ENCODE assay signal across 9 cellular contexts in the genomic region with DNA sequence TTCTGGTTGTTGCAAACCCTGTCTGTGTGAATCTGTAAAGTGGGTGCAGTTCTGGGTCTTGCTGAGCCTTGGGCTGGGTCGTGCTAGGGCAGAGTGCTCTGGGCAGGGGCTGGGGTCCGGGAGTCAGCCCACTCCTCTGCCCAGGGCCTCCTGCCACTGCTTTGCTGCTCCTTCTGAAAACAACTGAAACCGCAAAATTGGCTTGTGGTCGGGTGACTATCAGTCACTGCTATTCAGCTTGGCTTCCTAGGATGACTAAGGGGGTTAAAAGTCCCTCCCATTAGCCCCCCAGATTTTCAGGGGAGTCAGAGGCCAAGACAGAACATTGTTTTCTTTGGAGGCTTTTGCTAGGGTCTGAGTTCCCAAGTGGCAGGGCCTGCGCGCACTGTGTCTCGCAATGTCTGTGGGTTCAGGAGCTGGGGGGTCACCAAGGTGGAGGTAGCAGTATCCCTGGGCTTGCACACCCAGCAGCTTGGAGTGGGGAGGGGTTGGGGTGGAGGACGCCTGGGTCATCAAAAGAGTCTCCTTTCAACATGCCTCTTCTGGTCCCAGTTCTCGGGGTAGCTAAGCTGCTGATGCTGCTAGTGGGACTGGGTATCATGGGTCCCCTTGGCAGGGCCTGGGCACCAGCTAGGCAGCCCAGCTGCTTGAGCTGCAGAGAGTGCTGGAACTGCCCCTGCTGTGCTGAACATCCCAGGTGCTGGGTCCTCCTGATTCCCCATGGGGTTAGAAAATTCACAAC. TPM values are rescaled to one million over a fixed set of nuclear protein-coding genes. Genes with fewer than 3 reads are reported as not detected.
A peak's percentile ranks its signal among the peaks of the same experiment; 100 is the strongest.
DNase-seq lines count a peak whose midpoint lies in the region; ATAC-seq, FAIRE-seq and TF ChIP-seq lines count a peak whose summit lies in the region.
"Had no signal": no experiment of that assay in that cellular context is flagged by ENCODE, and none has a peak within 500 bp of the region (broad histone marks: within the 10 kb centered on the region; RNA-seq: fewer than 3 reads in every experiment).

No MANE protein-coding gene starts in this region.

- H3K4me3 ChIP-seq in H1 (ENCODE audit: extremely low read depth in 1 of 4, insufficient read depth in 2 of 4, low read depth in 3 of 4, low read length in 4 of 4) (no peak overlapping the region), trophoblast cell (ENCODE audit: low read depth, low read length) (no peak overlapping the region)
- H3K4me3 ChIP-seq: body of pancreas had no signal

- H2BK12ac ChIP-seq in H1 (ENCODE audit: low read depth, low read length), result no peak overlapping the region
- no peak overlapping the region for H2BK12ac ChIP-seq in trophoblast cell (ENCODE audit: low read length)

- no peaks in the 10 kb centered on the region for H3K9me3 ChIP-seq in H1 (ENCODE audit: insufficient read depth in 2 of 2, low read depth in 1 of 2, low read length in 1 of 2)
- peaks cover 2% of the 10 kb centered on the region for H3K9me3 ChIP-seq in trophoblast cell (ENCODE audit: insufficient read depth, low read depth, low read length)
- H3K9me3 ChIP-seq: body of pancreas had no signal

- H3K4ac ChIP-seq in H1 (replicated peaks; ENCODE audit: insufficient read length, low read depth, low read length) (no peak overlapping the region), trophoblast cell (ENCODE audit: low read depth, low read length) (no peak overlapping the region)

- H4K5ac ChIP-seq in H1 (ENCODE audit: insufficient read length, low read depth, low read length), result no peak overlapping the region

- CTCF ChIA-PET in H1 (lab: Charles Lee; ENCODE audit: partially characterized antibody), result interaction anchor here (1.4 to 8.3 kb wide), 7 partner anchors 12 to 57 kb away, joined by 3 to 179 read pairs (median 5); a partner anchor contains a TSS

- H4K12ac ChIP-seq in trophoblast cell (ENCODE audit: low read depth, low read length), result no peak overlapping the region

- H3K27ac ChIP-seq in H1 (ENCODE audit: low read depth, low read length) (no peak overlapping the region), trophoblast cell (ENCODE audit: low read depth, low read length) (no peak overlapping the region)
- H3K27ac ChIP-seq: body of pancreas had no signal

- H3K4me3 Mint-ChIP-seq in stimulated activated naive CD8-positive, alpha-beta T cell treated with anti-CD3 and anti-CD28 coated beads, Interleukin-15, Interleukin-2, amounts not matched to agents 100 ng/mL and 50 ng/mL, for 24 hours, result peak overlapping the region; percentile 82

- peaks cover 0 to 25% (median 22%) of the 10 kb centered on the region in 4 experiments; a peak in 6 of 7 replicates for H3K27me3 ChIP-seq in H1 (replicated peaks in 1 of 4; ENCODE audit: control insufficient read depth in 3 of 4, extremely low read depth in 1 of 4, insufficient read depth in 3 of 4, low read length in 3 of 4)
- H3K27me3 ChIP-seq in trophoblast cell (ENCODE audit: insufficient read depth, low read length), result peaks cover 8% of the 10 kb centered on the region

- no peak overlapping the region for H3K23ac ChIP-seq in H1 (ENCODE audit: insufficient read length)
- H3K23ac ChIP-seq in trophoblast cell (ENCODE audit: low read length), result no peak overlapping the region

- TF ChIP-seq RAD21 in H1 (IDR thresholded peaks at IDR 0.05 in 1 of 2, conservative IDR thresholded peaks at IDR 0.05 in 1 of 2; ENCODE audit: low read depth in 2 of 2, low read length in 2 of 2), result no peak

- no peak overlapping the region for H4K91ac ChIP-seq in H1 (replicated peaks; ENCODE audit: insufficient read length, low read length)
- no peak overlapping the region for H4K91ac ChIP-seq in trophoblast cell (ENCODE audit: low read depth, low read length)

- WGBS in H1 (ENCODE audit: extremely low coverage in 1 of 2, insufficient coverage in 1 of 2, insufficient read length in 1 of 2, insufficient replicate concordance in 2 of 2, low coverage in 1 of 2, low lambda C conversion rate in 2 of 2, missing lambda C conversion rate in 1 of 2), 2 experiments, result 91% methylated on average over 9 of the region's 9 CpGs; no CpG with 5 or more reads in 1 of the 2 experiments
- no CpG with 5 or more reads among the region's 9 CpGs for WGBS in trophoblast cell (ENCODE audit: extremely low coverage, insufficient coverage, insufficient read length)

- H2BK20ac ChIP-seq in H1 (ENCODE audit: low read length), result no peak overlapping the region

- H3K79me1 ChIP-seq in H1 (ENCODE audit: low read depth, low read length) (no peaks in the 10 kb centered on the region), trophoblast cell (ENCODE audit: low read length) (no peaks in the 10 kb centered on the region)

- ATAC-seq in GM19023 (IDR thresholded peaks at IDR 0.05; ENCODE audit: unreplicated experiment), result no peak
- no peak for ATAC-seq in HG03095 (IDR thresholded peaks at IDR 0.05; ENCODE audit: unreplicated experiment)
- ATAC-seq: body of pancreas had no signal

- H4K8ac ChIP-seq in H1 (ENCODE audit: extremely low read depth, insufficient read depth, low read length) (no peak overlapping the region), trophoblast cell (ENCODE audit: low read depth, low read length) (no peak overlapping the region)

- peak; percentile 87 for DNase-seq in activated effector memory CD4-positive, alpha-beta T cell treated with anti-CD3 and anti-CD28 coated beads, Interleukin-2, amount 50 U/mL, for 16 hours
- DNase-seq in activated effector memory CD4-positive, alpha-beta T cell treated with Interleukin-2 at 50 U/mL for 16 hours, result no peak
- peak; percentile 51 for DNase-seq in activated CD4-positive, CD25-positive, alpha-beta regulatory T cell treated with anti-CD3 and anti-CD28 coated beads, Interleukin-2, amount 50 U/mL, for 16 hours (ENCODE audit: low read depth, low spot score)
- no peak for DNase-seq in H1 (ENCODE audit: low read depth in 1 of 2, low spot score in 2 of 2)
- DNase-seq in trophoblast cell, result no peak
- DNase-seq: body of pancreas had no signal

- TF ChIP-seq POLR2A in H1 (IDR thresholded peaks at IDR 0.05; ENCODE audit: control extremely low read depth in 1 of 2, low read depth in 2 of 2, low read length in 2 of 2), result no peak

- H4K20me1 ChIP-seq in H1 (replicated peaks in 1 of 2; ENCODE audit: control insufficient read depth in 1 of 2, insufficient read depth in 2 of 2, low read length in 2 of 2), result no peaks in the 10 kb centered on the region

- no peak for FAIRE-seq in H1 (lab: Jason Lieb, UNC)

- no peaks in the 10 kb centered on the region for H3K36me3 Mint-ChIP-seq in stimulated activated naive CD8-positive, alpha-beta T cell treated with anti-CD3 and anti-CD28 coated beads, Interleukin-15, Interleukin-2, amounts not matched to agents 100 ng/mL and 50 ng/mL, for 24 hours (ENCODE audit: low read depth)

- H2BK120ac ChIP-seq in H1 (replicated peaks; ENCODE audit: low read depth, low read length) (no peak overlapping the region), trophoblast cell (ENCODE audit: insufficient read depth, low read length, poor library complexity) (no peak overlapping the region)

- peak overlapping the region; percentile 98 for H3K27ac Mint-ChIP-seq in stimulated activated naive CD8-positive, alpha-beta T cell treated with anti-CD3 and anti-CD28 coated beads, Interleukin-15, Interleukin-2, amounts not matched to agents 100 ng/mL and 50 ng/mL, for 24 hours

- H2BK15ac ChIP-seq in H1 (ENCODE audit: low read length), result peak overlapping the region; percentile 49

- peaks cover 95% of the 10 kb centered on the region for H3K4me1 Mint-ChIP-seq in stimulated activated naive CD8-positive, alpha-beta T cell treated with anti-CD3 and anti-CD28 coated beads, Interleukin-15, Interleukin-2, amounts not matched to agents 100 ng/mL and 50 ng/mL, for 24 hours (ENCODE audit: low read depth)

- H3K4me2 ChIP-seq in H1 (ENCODE audit: insufficient read depth in 1 of 2, low read depth in 2 of 2, low read length in 2 of 2) (no peak overlapping the region), trophoblast cell (ENCODE audit: low read length) (no peak overlapping the region)

- H3K23me2 ChIP-seq in H1 (ENCODE audit: low read depth, low read length), result no peaks in the 10 kb centered on the region

- H2BK5ac ChIP-seq in H1 (ENCODE audit: low read depth, low read length) (no peak overlapping the region), trophoblast cell (ENCODE audit: low read depth, low read length, poor library complexity) (no peak overlapping the region)

- H3K14ac ChIP-seq in H1 (ENCODE audit: insufficient read length), result no peak overlapping the region
- no peak overlapping the region for H3K14ac ChIP-seq in trophoblast cell (ENCODE audit: low read length)

- no peak overlapping the region for H2AK5ac ChIP-seq in H1 (ENCODE audit: low read depth, low read length)
- no peak overlapping the region for H2AK5ac ChIP-seq in trophoblast cell (ENCODE audit: low read length)

- H3K56ac ChIP-seq in H1 (replicated peaks; ENCODE audit: insufficient read length, low read depth, low read length), result no peak overlapping the region

- no peak for TF ChIP-seq CTCF in H1 (IDR thresholded peaks at IDR 0.05; ENCODE audit: control extremely low read depth in 1 of 3, insufficient read depth in 1 of 3, low read depth in 1 of 3, low read length in 3 of 3)

- no peaks in the 10 kb centered on the region for H3K9me3 Mint-ChIP-seq in stimulated activated naive CD8-positive, alpha-beta T cell treated with anti-CD3 and anti-CD28 coated beads, Interleukin-15, Interleukin-2, amounts not matched to agents 100 ng/mL and 50 ng/mL, for 24 hours

- POLR2A ChIA-PET in H1 (lab: Charles Lee; ENCODE audit: partially characterized antibody), result interaction anchor here (0.8 to 1.6 kb wide), 4 partner anchors 9 to 36 kb away, joined by 3 to 8 read pairs (median 3); no protein-coding TSS in a partner anchor

- no peaks in the 10 kb centered on the region for H3K27me3 Mint-ChIP-seq in stimulated activated naive CD8-positive, alpha-beta T cell treated with anti-CD3 and anti-CD28 coated beads, Interleukin-15, Interleukin-2, amounts not matched to agents 100 ng/mL and 50 ng/mL, for 24 hours

- H3K4me1 ChIP-seq in H1 (replicated peaks in 1 of 4; ENCODE audit: control insufficient read depth in 3 of 4, insufficient read depth in 4 of 4, low read length in 3 of 4) (peaks cover 0 to 26% (median 11%) of the 10 kb centered on the region in 4 experiments; a peak in 6 of 7 replicates), trophoblast cell (ENCODE audit: control insufficient read depth in 1 of 2, insufficient read depth in 2 of 2, low read length in 2 of 2) (peaks cover 0 to 3% of the 10 kb centered on the region in 2 experiments)

- H3K18ac ChIP-seq in H1 (ENCODE audit: extremely low read depth, low read length), result no peak overlapping the region
- no peak overlapping the region for H3K18ac ChIP-seq in trophoblast cell (ENCODE audit: low read length)

- H3K79me2 ChIP-seq in H1 (ENCODE audit: control insufficient read depth in 1 of 2, insufficient read depth in 2 of 2, low read length in 2 of 2) (no peaks in the 10 kb centered on the region), trophoblast cell (ENCODE audit: control insufficient read depth, insufficient read depth, low read length, poor library complexity) (no peaks in the 10 kb centered on the region)

- H3K36me3 ChIP-seq in H1 (ENCODE audit: control insufficient read depth in 2 of 4, insufficient read depth in 4 of 4, low read length in 3 of 4), result no peaks in the 10 kb centered on the region
- H3K36me3 ChIP-seq in trophoblast cell (ENCODE audit: control insufficient read depth in 1 of 2, insufficient read depth in 2 of 2, low read length in 2 of 2), result no peaks in the 10 kb centered on the region

- H2AFZ ChIP-seq in H1 (ENCODE audit: low read length) (no peak overlapping the region), trophoblast cell (ENCODE audit: insufficient read depth, low read length, poor library complexity) (no peak overlapping the region)

- H3K9ac ChIP-seq in H1 (replicated peaks in 1 of 4; ENCODE audit: extremely low read depth in 1 of 4, low read depth in 3 of 4, low read length in 3 of 4) (no peak overlapping the region), trophoblast cell (ENCODE audit: low read length) (no peak overlapping the region)

- no peak for TF ChIP-seq EP300 in H1 (IDR thresholded peaks at IDR 0.05; ENCODE audit: borderline replicate concordance in 1 of 2, low read depth in 2 of 2, low read length in 2 of 2)

RNA-seq across cellular contexts. Expression of a gene that starts 13.5 kb away (rescaled TPM):
- total RNA-seq in H1 (2021; fragmentation: NEBNext Ultra II Directional; extraction: Animal tissue kit (Norgen Biotek cat#: 25700)), result not detected in 2 replicates
- polyA plus RNA-seq in H1 (2011; rRNA removed), result 0.05 TPM in 1 of 2 replicates, not detected in the other
- polyA plus RNA-seq in H1 (2011; cell fraction: cytosol; rRNA removed), result 0.04 TPM
- polyA plus RNA-seq in H1 (2011; cell fraction: nucleus; rRNA removed), result not detected
- polyA plus RNA-seq in H1 (2012, experiment 1 of 2), result not detected in 4 replicates
- polyA plus RNA-seq in H1 (2012, experiment 2 of 2), result not detected
- polyA plus RNA-seq in H1 (2013, experiment 1 of 2), result 0.02 TPM
- 0.02 TPM for polyA plus RNA-seq in H1 (2013, experiment 2 of 2)
- polyA minus RNA-seq in H1 (2011; rRNA and poly(A)+ RNA removed), result 0.05 TPM in 1 of 2 replicates, not detected in the other
- not detected for polyA minus RNA-seq in H1 (2011; cell fraction: cytosol; rRNA and poly(A)+ RNA removed)
- polyA minus RNA-seq in H1 (2011; cell fraction: nucleus; rRNA and poly(A)+ RNA removed), result not detected
- polyA plus RNA-seq in trophoblast cell (2013), result not detected in 2 replicates

RNA-seq across cellular contexts. Expression of a gene that starts 25.6 kb away (rescaled TPM):
- total RNA-seq in H1 (2021; fragmentation: NEBNext Ultra II Directional; extraction: Animal tissue kit (Norgen Biotek cat#: 25700)), result 15.1 and 16.7 TPM in 2 replicates
- polyA plus RNA-seq in H1 (2011; rRNA removed), result 6.3 and 9.3 TPM in 2 replicates
- polyA plus RNA-seq in H1 (2011; cell fraction: cytosol; rRNA removed), result 8.4 TPM
- polyA plus RNA-seq in H1 (2011; cell fraction: nucleus; rRNA removed), result 20.6 TPM
- 17.1 to 26.1 TPM (median 23.5 TPM) in 4 replicates for polyA plus RNA-seq in H1 (2012, experiment 1 of 2)
- polyA plus RNA-seq in H1 (2012, experiment 2 of 2), result 21.5 TPM
- 6.6 TPM for polyA plus RNA-seq in H1 (2013, experiment 1 of 2)
- 7.1 TPM for polyA plus RNA-seq in H1 (2013, experiment 2 of 2)
- 5.1 and 6.0 TPM in 2 replicates for polyA minus RNA-seq in H1 (2011; rRNA and poly(A)+ RNA removed)
- polyA minus RNA-seq in H1 (2011; cell fraction: cytosol; rRNA and poly(A)+ RNA removed), result 11.2 TPM
- polyA minus RNA-seq in H1 (2011; cell fraction: nucleus; rRNA and poly(A)+ RNA removed), result 7.2 TPM
- 4.6 and 4.8 TPM in 2 replicates for polyA plus RNA-seq in trophoblast cell (2013)

Comparison
In these comparisons a context has a peak if more than half of its experiments do, and no peak if none do; other contexts are left out.
1. DNase-seq: peak in activated effector memory CD4-positive, alpha-beta T cell treated with anti-CD3 and anti-CD28 coated beads, Interleukin-2, amount 50 U/mL, for 16 hours (single experiment) and activated CD4-positive, CD25-positive, alpha-beta regulatory T cell treated with anti-CD3 and anti-CD28 coated beads, Interleukin-2, amount 50 U/mL, for 16 hours (single experiment); none in activated effector memory CD4-positive, alpha-beta T cell treated with Interleukin-2 at 50 U/mL for 16 hours (single experiment), H1 (0 of 2) and trophoblast cell (0 of 2).